ENCODE assay signal across 8 cellular contexts in genomic region chr1:9234223-9235122, GRCh38. TPM values are rescaled to one million over a fixed set of nuclear protein-coding genes. Genes with fewer than 3 reads are reported as not detected.
A peak's percentile ranks its signal among the peaks of the same experiment; 100 is the strongest.
DNase-seq lines count a peak whose midpoint lies in the region; ATAC-seq and TF ChIP-seq lines count a peak whose summit lies in the region.

A gene with protein sequence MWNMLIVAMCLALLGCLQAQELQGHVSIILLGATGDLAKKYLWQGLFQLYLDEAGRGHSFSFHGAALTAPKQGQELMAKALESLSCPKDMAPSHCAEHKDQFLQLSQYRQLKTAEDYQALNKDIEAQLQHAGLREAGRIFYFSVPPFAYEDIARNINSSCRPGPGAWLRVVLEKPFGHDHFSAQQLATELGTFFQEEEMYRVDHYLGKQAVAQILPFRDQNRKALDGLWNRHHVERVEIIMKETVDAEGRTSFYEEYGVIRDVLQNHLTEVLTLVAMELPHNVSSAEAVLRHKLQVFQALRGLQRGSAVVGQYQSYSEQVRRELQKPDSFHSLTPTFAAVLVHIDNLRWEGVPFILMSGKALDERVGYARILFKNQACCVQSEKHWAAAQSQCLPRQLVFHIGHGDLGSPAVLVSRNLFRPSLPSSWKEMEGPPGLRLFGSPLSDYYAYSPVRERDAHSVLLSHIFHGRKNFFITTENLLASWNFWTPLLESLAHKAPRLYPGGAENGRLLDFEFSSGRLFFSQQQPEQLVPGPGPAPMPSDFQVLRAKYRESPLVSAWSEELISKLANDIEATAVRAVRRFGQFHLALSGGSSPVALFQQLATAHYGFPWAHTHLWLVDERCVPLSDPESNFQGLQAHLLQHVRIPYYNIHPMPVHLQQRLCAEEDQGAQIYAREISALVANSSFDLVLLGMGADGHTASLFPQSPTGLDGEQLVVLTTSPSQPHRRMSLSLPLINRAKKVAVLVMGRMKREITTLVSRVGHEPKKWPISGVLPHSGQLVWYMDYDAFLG (plus strand): TSS chr1:9234774. CDS start chr1:9244935, 10,161 bp downstream.

- 1% methylated on average over 12 of the region's 111 CpGs; no CpG with 5 or more reads in 1 of the 2 donors for WGBS in esophagus squamous epithelium, 2 donors

- ATAC-seq in GM19324 (IDR thresholded peaks at IDR 0.05; ENCODE audit: low FRiP score, unreplicated experiment) (peak; percentile 88), HG03469 (IDR thresholded peaks at IDR 0.05; ENCODE audit: unreplicated experiment) (peak; percentile 62), naive B cell (ENCODE audit: low read depth in 2 of 2) (peak; percentile 73 to 74)
- peak; percentile 92 for ATAC-seq in stimulated activated memory B cell treated with anti-CD40 and anti-IgM and Interleukin-4, amounts not matched to agents 10 μg/mL and 1 μg/mL and 100 μg/mL, for 72 hours

- no peaks in the 10 kb centered on the region for H3K9me3 ChIP-seq in PC-9 (ENCODE audit: insufficient read depth, low read depth)
- no peaks in the 10 kb centered on the region for H3K9me3 ChIP-seq in esophagus squamous epithelium

- no peaks in the 10 kb centered on the region for H3K9me2 ChIP-seq in PC-9 (ENCODE audit: insufficient read depth)

- H3F3A ChIP-seq in PC-9 (ENCODE audit: insufficient read depth, low read depth) = peaks cover 5% of the 10 kb centered on the region; the same call in 1 of the 2 replicates

- no peaks in the 10 kb centered on the region for H3K79me2 ChIP-seq in PC-9 (ENCODE audit: low read depth)

- intact Hi-C loops in PC-9 (cut with micrococcal nuclease; ENCODE audit: unreplicated experiment) (no loop called here), esophagus squamous epithelium (cut with DNase I) (no loop called here)

- peak; percentile 63 for TF ChIP-seq CTCF in PC-9 (conservative IDR thresholded peaks at IDR 0.05)
- TF ChIP-seq CTCF in esophagus squamous epithelium (IDR thresholded peaks at IDR 0.05) = peak; percentile 45 to 91 (median 78)

- H3K27ac ChIP-seq in PC-9 (peak within 1 kb of the TSS; percentile 39), esophagus squamous epithelium (peak within 1 kb of the TSS; percentile 90 to 99 (median 96))

- BruUV-seq in PC-9 (replicated peaks; lab: Mats Ljungman, UMichigan) = no TSS peak

- H3K4me1 ChIP-seq in PC-9 (replicated peaks; ENCODE audit: insufficient read depth) (peaks cover 13% of the 10 kb centered on the region), esophagus squamous epithelium (peaks cover 13 to 69% (median 48%) of the 10 kb centered on the region in 3 donors)

- peak in 3 of 4 donors; percentile 49 to 88 (median 76) for TF ChIP-seq POLR2A in esophagus squamous epithelium (IDR thresholded peaks at IDR 0.05)

- peaks cover 17 to 43% (median 24%) of the 10 kb centered on the region in 3 donors for H3K4me1 Mint-ChIP-seq in naive B cell
- peaks cover 56% of the 10 kb centered on the region for H3K4me1 Mint-ChIP-seq in stimulated activated memory B cell treated with anti-CD40 and anti-IgM and Interleukin-4, amounts not matched to agents 10 μg/mL and 1 μg/mL and 100 μg/mL, for 72 hours

- H3K27me3 ChIP-seq in PC-9 (ENCODE audit: insufficient read depth, low read depth) (no peaks in the 10 kb centered on the region), esophagus squamous epithelium (no peaks in the 10 kb centered on the region)

- H3K4me3 ChIP-seq in PC-9 (peak within 1 kb of the TSS; percentile 71), esophagus squamous epithelium (peak within 1 kb of the TSS; percentile 60 to 85 (median 66))

- no peaks in the 10 kb centered on the region for H3K27me3 Mint-ChIP-seq in naive B cell
- H3K27me3 Mint-ChIP-seq in stimulated activated memory B cell treated with anti-CD40 and anti-IgM and Interleukin-4, amounts not matched to agents 10 μg/mL and 1 μg/mL and 100 μg/mL, for 72 hours = no peaks in the 10 kb centered on the region

- no peaks in the 10 kb centered on the region for H3K9me3 Mint-ChIP-seq in naive B cell
- H3K9me3 Mint-ChIP-seq in stimulated activated memory B cell treated with anti-CD40 and anti-IgM and Interleukin-4, amounts not matched to agents 10 μg/mL and 1 μg/mL and 100 μg/mL, for 72 hours = no peaks in the 10 kb centered on the region

- H3K36me3 ChIP-seq in PC-9 (ENCODE audit: low read depth) = no peaks in the 10 kb centered on the region
- H3K36me3 ChIP-seq in esophagus squamous epithelium = no peaks in the 10 kb centered on the region

- H3K36me3 Mint-ChIP-seq in naive B cell = no peaks in the 10 kb centered on the region
- peaks cover 12% of the 10 kb centered on the region for H3K36me3 Mint-ChIP-seq in stimulated activated memory B cell treated with anti-CD40 and anti-IgM and Interleukin-4, amounts not matched to agents 10 μg/mL and 1 μg/mL and 100 μg/mL, for 72 hours

- DNase-seq in COLO668 (lab: John Stamatoyannopoulos, UW; ENCODE audit: unreplicated experiment) (peak; percentile 97), PC-9 (peak; percentile 43 to 78), esophagus squamous epithelium (lab: John Stamatoyannopoulos, UW) (no peak), naive B cell (peak; percentile 81)
- DNase-seq in activated T-cell treated with anti-CD3 and anti-CD28 coated beads, Interleukin-2, amount 50 U/mL, for 48 hours = peak; percentile 76 to 84

- peak within 1 kb of the TSS; percentile 75 for H2AFZ ChIP-seq in PC-9

- H3K27ac Mint-ChIP-seq in naive B cell = peak within 1 kb of the TSS; percentile 94 to 100 (median 97)
- peak within 1 kb of the TSS; percentile 86 for H3K27ac Mint-ChIP-seq in stimulated activated memory B cell treated with anti-CD40 and anti-IgM and Interleukin-4, amounts not matched to agents 10 μg/mL and 1 μg/mL and 100 μg/mL, for 72 hours

- peak within 1 kb of the TSS; percentile 79 for H3K4me2 ChIP-seq in PC-9

- no peaks in the 10 kb centered on the region for H4K20me1 ChIP-seq in PC-9 (ENCODE audit: insufficient read depth)

- CTCF ChIA-PET in PC-9 (lab: Charles Lee) = interaction anchor here (0.6 to 1.2 kb wide), 7 partner anchors 58 to 372 kb away, joined by 3 to 14 read pairs (median 4); partner anchors contain the start of gene SPSB1

- H3K4me3 Mint-ChIP-seq in naive B cell = peak within 1 kb of the TSS; percentile 88 to 98 (median 95)
- peak within 1 kb of the TSS; percentile 95 for H3K4me3 Mint-ChIP-seq in stimulated activated memory B cell treated with anti-CD40 and anti-IgM and Interleukin-4, amounts not matched to agents 10 μg/mL and 1 μg/mL and 100 μg/mL, for 72 hours

- POLR2A ChIA-PET in PC-9 (lab: Charles Lee; ENCODE audit: unreplicated experiment) = interaction anchor here (0.5 to 0.7 kb wide), 2 partner anchors 104 to 644 kb away, joined by 4 to 6 read pairs; no protein-coding TSS in a partner anchor

RNA-seq across cellular contexts. Expression of the gene that starts here (rescaled TPM):
- 31.1 and 43.9 TPM in 2 replicates for total RNA-seq in PC-9 (2021)
- 10 to 100 TPM; 10.6 to 35.5 (median 18.7) TPM for total RNA-seq in esophagus squamous epithelium
- polyA plus RNA-seq in naive B cell (ENCODE audit: low read depth in 6 of 6) = 10 to 100 TPM in 5 of 6 donors, 1 to 10 TPM in 1; 6.5 to 16.6 (median 13.6) TPM
